8 cellular contexts compared by ENCODE assay signal in the genomic region with DNA sequence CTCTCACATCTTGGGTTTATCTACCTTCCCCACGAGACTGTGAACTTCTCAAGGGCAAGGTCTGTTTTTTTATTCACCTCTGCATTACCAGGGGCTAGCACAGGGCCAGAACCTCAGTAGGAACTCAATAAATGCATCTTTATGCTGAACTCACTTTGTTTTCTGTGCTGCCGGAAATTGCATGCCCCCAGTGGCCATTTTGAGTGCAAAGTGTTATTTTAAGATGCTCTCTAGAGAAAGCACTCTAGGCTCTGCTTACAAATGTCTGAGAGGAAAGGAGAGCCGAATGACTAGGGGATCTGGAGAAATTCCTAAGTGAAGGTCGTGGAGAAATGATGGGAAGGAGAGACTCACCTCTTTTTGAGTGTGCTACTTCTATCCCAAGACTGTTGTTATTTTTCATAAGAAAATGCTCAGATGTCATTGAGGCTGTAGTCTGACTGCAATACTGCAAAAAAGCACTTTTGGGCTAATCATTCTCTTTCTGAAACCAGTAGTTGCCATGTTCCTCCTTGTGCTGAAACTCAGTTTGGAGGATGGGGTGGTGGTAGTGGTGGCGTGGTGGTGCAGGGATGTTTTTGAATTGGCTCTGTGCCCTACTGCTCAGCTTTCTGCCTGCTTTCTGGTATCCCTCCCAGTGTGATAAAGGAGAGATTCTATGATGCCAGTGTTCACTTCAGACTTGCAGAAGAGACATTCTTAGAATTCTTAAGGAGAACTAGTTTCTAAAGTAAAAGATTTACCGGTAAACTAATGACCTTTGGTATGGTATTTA. TPM values are rescaled to one million over a fixed set of nuclear protein-coding genes. Genes with fewer than 3 reads are reported as not detected.
DNase-seq lines count a peak whose midpoint lies in the region; ATAC-seq and TF ChIP-seq lines count a peak whose summit lies in the region.

No MANE protein-coding gene starts in this region.

- DNase-seq in EH (ENCODE audit: low read depth): peak; percentile 59
- peak; percentile 10 for DNase-seq in GM20000 (ENCODE audit: low spot score)
- DNase-seq in T-helper 2 cell treated with Interferon-gamma antibody and Interleukin-4, amounts not matched to agents 5 μg/mL and 100 μg/mL, for 36 hours (ENCODE audit: low spot score): peak; percentile 30
- peak; percentile 47 for DNase-seq in cerebellar cortex (ENCODE audit: low spot score)
- peak; percentile 66 for DNase-seq in natural killer cell treated with Interleukin-12 subunit alpha and Interleukin-12 subunit beta and Interleukin-15 and Interleukin-18, amount 100 ng/mL, for 72 hours (ENCODE audit: low spot score)
- DNase-seq in occipital lobe (lab: John Stamatoyannopoulos, UW): no peak
- no peak for DNase-seq in DMS79 (lab: John Stamatoyannopoulos, UW)

- peak overlapping the region; percentile 65 for H3K4me3 Mint-ChIP-seq in T-helper 2 cell treated with Interferon-gamma antibody and Interleukin-4, amounts not matched to agents 5 μg/mL and 100 μg/mL, for 36 hours
- H3K4me3 Mint-ChIP-seq in natural killer cell treated with Interleukin-12 subunit alpha and Interleukin-12 subunit beta and Interleukin-15 and Interleukin-18, amount 100 ng/mL, for 72 hours: peak overlapping the region; percentile 83

- H3K9me3 Mint-ChIP-seq in T-helper 2 cell treated with Interferon-gamma antibody and Interleukin-4, amounts not matched to agents 5 μg/mL and 100 μg/mL, for 36 hours: no peaks in the 10 kb centered on the region
- H3K9me3 Mint-ChIP-seq in natural killer cell treated with Interleukin-12 subunit alpha and Interleukin-12 subunit beta and Interleukin-15 and Interleukin-18, amount 100 ng/mL, for 72 hours: no peaks in the 10 kb centered on the region

- TF ChIP-seq CTCF in GM20000 (IDR thresholded peaks at IDR 0.05; ENCODE audit: extremely low read depth, missing control alignments): peak; percentile 22

- peak overlapping the region; percentile 90 for H3K27ac Mint-ChIP-seq in T-helper 2 cell treated with Interferon-gamma antibody and Interleukin-4, amounts not matched to agents 5 μg/mL and 100 μg/mL, for 36 hours
- peak overlapping the region; percentile 87 for H3K27ac Mint-ChIP-seq in natural killer cell treated with Interleukin-12 subunit alpha and Interleukin-12 subunit beta and Interleukin-15 and Interleukin-18, amount 100 ng/mL, for 72 hours

- peak; percentile 68 for ATAC-seq in HG03460 (IDR thresholded peaks at IDR 0.05; ENCODE audit: unreplicated experiment)
- ATAC-seq in natural killer cell treated with Interleukin-12 subunit alpha and Interleukin-12 subunit beta and Interleukin-15 and Interleukin-18, amount 100 ng/mL, for 72 hours: peak; percentile 70

- H3K4me1 Mint-ChIP-seq in T-helper 2 cell treated with Interferon-gamma antibody and Interleukin-4, amounts not matched to agents 5 μg/mL and 100 μg/mL, for 36 hours (ENCODE audit: low read depth): peaks cover 54% of the 10 kb centered on the region
- H3K4me1 Mint-ChIP-seq in natural killer cell treated with Interleukin-12 subunit alpha and Interleukin-12 subunit beta and Interleukin-15 and Interleukin-18, amount 100 ng/mL, for 72 hours (ENCODE audit: low read depth in 2 of 2): peaks cover 31 to 53% of the 10 kb centered on the region in 2 donors

- H3K36me3 Mint-ChIP-seq in T-helper 2 cell treated with Interferon-gamma antibody and Interleukin-4, amounts not matched to agents 5 μg/mL and 100 μg/mL, for 36 hours (ENCODE audit: low read depth): peaks cover 13% of the 10 kb centered on the region
- H3K36me3 Mint-ChIP-seq in natural killer cell treated with Interleukin-12 subunit alpha and Interleukin-12 subunit beta and Interleukin-15 and Interleukin-18, amount 100 ng/mL, for 72 hours: peaks cover 5% of the 10 kb centered on the region

- no peaks in the 10 kb centered on the region for H3K27me3 Mint-ChIP-seq in T-helper 2 cell treated with Interferon-gamma antibody and Interleukin-4, amounts not matched to agents 5 μg/mL and 100 μg/mL, for 36 hours (ENCODE audit: low read depth)
- H3K27me3 Mint-ChIP-seq in natural killer cell treated with Interleukin-12 subunit alpha and Interleukin-12 subunit beta and Interleukin-15 and Interleukin-18, amount 100 ng/mL, for 72 hours: no peaks in the 10 kb centered on the region

RNA-seq across cellular contexts. Expression of gene DOCK11, which starts 41.3 kb away (rescaled TPM):
- total RNA-seq in natural killer cell treated with Interleukin-12 subunit alpha and Interleukin-12 subunit beta and Interleukin-15 and Interleukin-18, amount 100 ng/mL, for 72 hours: 10 to 100 TPM; 32.0 to 44.5 TPM
- 20.6 TPM for total RNA-seq in occipital lobe

Comparison
In these comparisons a context has a peak if more than half of its experiments do, and no peak if none do; other contexts are left out.
1. DNase-seq: peak in EH (single experiment), GM20000 (single experiment), T-helper 2 cell treated with Interferon-gamma antibody and Interleukin-4, amounts not matched to agents 5 μg/mL and 100 μg/mL, for 36 hours (single experiment), cerebellar cortex (single experiment) and natural killer cell treated with Interleukin-12 subunit alpha and Interleukin-12 subunit beta and Interleukin-15 and Interleukin-18, amount 100 ng/mL, for 72 hours (single experiment); none in occipital lobe (single experiment) and DMS79 (single experiment).